In the genomic region with DNA sequence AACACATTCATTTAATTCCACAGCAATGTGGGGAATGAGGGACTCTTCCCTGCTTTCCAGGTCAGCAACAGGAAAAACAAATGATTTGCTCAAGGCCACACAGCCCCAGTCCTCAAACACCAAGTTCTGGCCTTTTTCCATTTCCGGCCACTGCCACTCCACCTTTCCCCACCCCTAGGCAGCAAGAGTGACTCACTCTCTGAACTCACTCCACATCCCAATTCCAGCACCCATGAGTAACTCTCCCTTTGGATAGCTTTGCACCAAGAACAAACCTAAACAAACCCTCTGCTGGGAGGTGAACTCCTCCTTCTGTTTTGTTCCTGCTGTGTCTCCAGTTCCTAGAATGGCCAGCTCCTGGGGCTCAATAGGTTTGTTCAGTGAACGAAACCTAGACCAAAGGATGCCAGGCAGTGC, we compare ENCODE assay signal across 11 cellular contexts. TPM values are rescaled to one million over a fixed set of nuclear protein-coding genes. Genes with fewer than 3 reads are reported as not detected.
DNase-seq lines count a peak whose midpoint lies in the region; ATAC-seq and TF ChIP-seq lines count a peak whose summit lies in the region.
"Had no signal": no experiment of that assay in that cellular context is flagged by ENCODE, and none has a peak within 500 bp of the region (broad histone marks: within the 10 kb centered on the region; RNA-seq: fewer than 3 reads in every experiment).

No MANE protein-coding gene starts in this region.

- H3K79me2 ChIP-seq in SK-N-SH (ENCODE audit: insufficient read depth), result no peaks in the 10 kb centered on the region

- H3K9me2 ChIP-seq in SK-N-SH, result no peaks in the 10 kb centered on the region

- POLR2A ChIA-PET in SK-N-SH (lab: Yijun Ruan, JAX), result no interaction called here
- POLR2A ChIA-PET in CD4-positive, alpha-beta T cell (lab: Charles Lee), result no interaction called here

- TF ChIP-seq EP300 in SK-N-SH (IDR thresholded peaks at IDR 0.05; ENCODE audit: borderline replicate concordance in 1 of 2, low read depth in 1 of 2, low read length in 1 of 2) (0 out of 4 replicates have a peak, but pooled peaks of 1 of the 2 experiments have one; percentile 33), sigmoid colon (IDR thresholded peaks at IDR 0.05) (no peak)

- no peak for TF ChIP-seq POLR2A in sigmoid colon (IDR thresholded peaks at IDR 0.05)

- no peaks in the 10 kb centered on the region for H3K36me3 ChIP-seq in SK-N-SH (replicated peaks in 1 of 2; ENCODE audit: control insufficient read depth in 1 of 2, insufficient read depth in 2 of 2, low read length in 1 of 2)
- H3K36me3 ChIP-seq in sigmoid colon, result no peaks in the 10 kb centered on the region
- no peaks in the 10 kb centered on the region for H3K36me3 ChIP-seq in WERI-Rb-1

- peak overlapping the region; percentile 42; the same call in 1 of the 2 replicates for H3K9ac ChIP-seq in SK-N-SH
- H3K9ac ChIP-seq: KMS-11 had no signal

- TF ChIP-seq CTCF in SK-N-SH (IDR thresholded peaks at IDR 0.05), result no peak
- TF ChIP-seq CTCF in sigmoid colon (IDR thresholded peaks at IDR 0.05), result no peak
- TF ChIP-seq CTCF in CD4-positive, alpha-beta T cell (IDR thresholded peaks at IDR 0.05), result no peak
- no peak for TF ChIP-seq CTCF in WERI-Rb-1 (IDR thresholded peaks at IDR 0.05; ENCODE audit: low read depth, low read length)

- H3K9me3 Mint-ChIP-seq in CD4-positive, alpha-beta T cell, result no peaks in the 10 kb centered on the region

- peaks cover 34% of the 10 kb centered on the region for H3K27me3 Mint-ChIP-seq in CD4-positive, alpha-beta T cell

- no peak for ATAC-seq in CD4-positive, alpha-beta T cell (ENCODE audit: poor library complexity)
- ATAC-seq in HG03108 (IDR thresholded peaks at IDR 0.05; ENCODE audit: unreplicated experiment), result no peak

- peak; percentile 97 for DNase-seq in EH (ENCODE audit: low read depth)
- DNase-seq in SK-N-SH, result no peak
- DNase-seq in foreskin melanocyte, result peak; percentile 21
- DNase-seq in sigmoid colon, result peak; percentile 84
- DNase-seq in CD4-positive, alpha-beta T cell, result no peak
- no peak for DNase-seq in WERI-Rb-1
- DNase-seq in DMS 273 treated with DMSO at 0.1 percent for 48 hours (lab: John Stamatoyannopoulos, UW), result no peak
- DNase-seq: activated T-cell treated with anti-CD3 and anti-CD28 coated beads for 4 hours, nucleus accumbens had no signal

- peaks cover 9% of the 10 kb centered on the region for H3K4me1 Mint-ChIP-seq in CD4-positive, alpha-beta T cell (ENCODE audit: low read depth)

- H3F3A ChIP-seq in SK-N-SH (replicated peaks; ENCODE audit: insufficient read depth), result peaks cover 21% of the 10 kb centered on the region

- H3K27ac Mint-ChIP-seq in CD4-positive, alpha-beta T cell, result no peak overlapping the region

- peak overlapping the region; percentile 62 for H3K4me2 ChIP-seq in SK-N-SH
- H3K4me2 ChIP-seq: KMS-11 had no signal

- peak overlapping the region; percentile 76 for H2AFZ ChIP-seq in SK-N-SH (ENCODE audit: low read depth)

- WGBS in SK-N-SH (ENCODE audit: low lambda C conversion rate), result 25% methylated on average over 2 of the region's 2 CpGs
- 44 to 67% methylated on average over 2 of the region's 2 CpGs for WGBS in sigmoid colon, 2 donors

- TF ChIP-seq RAD21 in SK-N-SH (IDR thresholded peaks at IDR 0.05; ENCODE audit: low read length), result no peak

- H3K9me3 ChIP-seq in SK-N-SH (no peaks in the 10 kb centered on the region), sigmoid colon (no peaks in the 10 kb centered on the region), WERI-Rb-1 (ENCODE audit: severe bottlenecking) (no peaks in the 10 kb centered on the region)
- H3K9me3 ChIP-seq in CD4-positive, alpha-beta T cell (ENCODE audit: control insufficient read depth, low read length), result no peaks in the 10 kb centered on the region

- CTCF ChIA-PET in SK-N-SH (lab: Yijun Ruan, JAX), result interaction anchor here (1.4 to 8.8 kb wide), 12 partner anchors 27 to 291 kb away, joined by 4 to 299 read pairs (median 20); a partner anchor contains a TSS
- CTCF ChIA-PET in CD4-positive, alpha-beta T cell (lab: Charles Lee), result interaction anchor here (1.3 to 2.5 kb wide), 2 partner anchors 56 to 84 kb away, joined by 3 to 27 read pairs; no protein-coding TSS in a partner anchor

- H3K4me1 ChIP-seq in SK-N-SH (ENCODE audit: control insufficient read depth in 1 of 2, insufficient read depth in 2 of 2, low read depth in 1 of 2, low read length in 1 of 2) (peaks cover 24 to 32% of the 10 kb centered on the region in 2 experiments; a peak in 3 of 4 replicates), sigmoid colon (peaks cover 0 to 35% (median 27%) of the 10 kb centered on the region in 4 donors)

- intact Hi-C loops in sigmoid colon (cut with DNase I), result no loop called here
- intact Hi-C loops in CD4-positive, alpha-beta T cell (cut with DNase I, micrococcal nuclease), result no loop called here

- H4K20me1 ChIP-seq in SK-N-SH (ENCODE audit: insufficient read depth), result no peaks in the 10 kb centered on the region

- no peak overlapping the region for H3K4me3 Mint-ChIP-seq in CD4-positive, alpha-beta T cell

- no peaks in the 10 kb centered on the region for H3K36me3 Mint-ChIP-seq in CD4-positive, alpha-beta T cell (ENCODE audit: low read depth)

- no peak overlapping the region for H3K4me3 ChIP-seq in SK-N-SH (ENCODE audit: low read depth in 2 of 2, low read length in 1 of 2)
- H3K4me3 ChIP-seq in sigmoid colon, result no peak overlapping the region
- H3K4me3 ChIP-seq in WERI-Rb-1 (ENCODE audit: low read depth, low read length), result no peak overlapping the region

- no peaks in the 10 kb centered on the region for H3K27me3 ChIP-seq in SK-N-SH (ENCODE audit: insufficient read depth)
- H3K27me3 ChIP-seq in sigmoid colon, result no peaks in the 10 kb centered on the region
- peaks cover 6% of the 10 kb centered on the region for H3K27me3 ChIP-seq in CD4-positive, alpha-beta T cell (ENCODE audit: control insufficient read depth, insufficient read depth, low read length)
- H3K27me3 ChIP-seq in WERI-Rb-1 (ENCODE audit: insufficient read depth, low read depth, severe bottlenecking), result no peaks in the 10 kb centered on the region

- H3K27ac ChIP-seq in SK-N-SH (ENCODE audit: low read depth in 2 of 2, low read length in 1 of 2) (peak overlapping the region in 1 of 2 experiments; percentile 88; a peak in 2 of 4 replicates), sigmoid colon (peak overlapping the region; percentile 84 to 93 (median 91)), WERI-Rb-1 (no peak overlapping the region)
- H3K27ac ChIP-seq in CD4-positive, alpha-beta T cell (ENCODE audit: low read depth, low read length), result no peak overlapping the region
- H3K27ac ChIP-seq: KMS-11 had no signal

TF ChIP-seq in SK-N-SH, 30 proteins besides CTCF, POLR2A, EP300 and RAD21:
- peak; percentile 89 for TF ChIP-seq JUND (IDR thresholded peaks at IDR 0.05)
- TF ChIP-seq SIN3A (IDR thresholded peaks at IDR 0.05; ENCODE audit: borderline replicate concordance, low read depth, low read length), result peak; percentile 35; the same call in 1 of the 2 replicates
- no peak for TF ChIP-seq FOXJ3 (CRISPR knock-in tag; IDR thresholded peaks at IDR 0.05)
- TF ChIP-seq RXRA (IDR thresholded peaks at IDR 0.05; ENCODE audit: borderline replicate concordance, low read depth), result peak; percentile 47; the same call in 1 of the 2 replicates
- TF ChIP-seq NFIC (IDR thresholded peaks at IDR 0.05; ENCODE audit: borderline replicate concordance), result peak; percentile 61; the same call in 1 of the 2 replicates
- no peak for TF ChIP-seq TEAD4 (IDR thresholded peaks at IDR 0.05; ENCODE audit: borderline replicate concordance, insufficient read depth)
- TF ChIP-seq RFX5 (IDR thresholded peaks at IDR 0.05; ENCODE audit: low read length), result no peak
- peak; percentile 93 for TF ChIP-seq FOSL2 (IDR thresholded peaks at IDR 0.05; ENCODE audit: borderline replicate concordance, low read depth)
- peak; percentile 20; the same call in 1 of the 2 replicates for TF ChIP-seq POLR2AphosphoS5 (IDR thresholded peaks at IDR 0.05; ENCODE audit: low read depth, low read length)
- TF ChIP-seq, protein P1, sequence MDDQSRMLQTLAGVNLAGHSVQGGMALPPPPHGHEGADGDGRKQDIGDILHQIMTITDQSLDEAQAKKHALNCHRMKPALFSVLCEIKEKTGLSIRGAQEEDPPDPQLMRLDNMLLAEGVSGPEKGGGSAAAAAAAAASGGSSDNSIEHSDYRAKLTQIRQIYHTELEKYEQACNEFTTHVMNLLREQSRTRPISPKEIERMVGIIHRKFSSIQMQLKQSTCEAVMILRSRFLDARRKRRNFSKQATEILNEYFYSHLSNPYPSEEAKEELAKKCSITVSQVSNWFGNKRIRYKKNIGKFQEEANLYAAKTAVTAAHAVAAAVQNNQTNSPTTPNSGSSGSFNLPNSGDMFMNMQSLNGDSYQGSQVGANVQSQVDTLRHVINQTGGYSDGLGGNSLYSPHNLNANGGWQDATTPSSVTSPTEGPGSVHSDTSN (IDR thresholded peaks at IDR 0.05), result no peak; the same call in 1 of the 2 replicates
- TF ChIP-seq, protein P2, sequence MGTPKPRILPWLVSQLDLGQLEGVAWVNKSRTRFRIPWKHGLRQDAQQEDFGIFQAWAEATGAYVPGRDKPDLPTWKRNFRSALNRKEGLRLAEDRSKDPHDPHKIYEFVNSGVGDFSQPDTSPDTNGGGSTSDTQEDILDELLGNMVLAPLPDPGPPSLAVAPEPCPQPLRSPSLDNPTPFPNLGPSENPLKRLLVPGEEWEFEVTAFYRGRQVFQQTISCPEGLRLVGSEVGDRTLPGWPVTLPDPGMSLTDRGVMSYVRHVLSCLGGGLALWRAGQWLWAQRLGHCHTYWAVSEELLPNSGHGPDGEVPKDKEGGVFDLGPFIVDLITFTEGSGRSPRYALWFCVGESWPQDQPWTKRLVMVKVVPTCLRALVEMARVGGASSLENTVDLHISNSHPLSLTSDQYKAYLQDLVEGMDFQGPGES (IDR thresholded peaks at IDR 0.05; ENCODE audit: low read depth, low read length), result no peak
- TF ChIP-seq, protein P3, sequence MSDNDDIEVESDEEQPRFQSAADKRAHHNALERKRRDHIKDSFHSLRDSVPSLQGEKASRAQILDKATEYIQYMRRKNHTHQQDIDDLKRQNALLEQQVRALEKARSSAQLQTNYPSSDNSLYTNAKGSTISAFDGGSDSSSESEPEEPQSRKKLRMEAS (IDR thresholded peaks at IDR 0.05; ENCODE audit: low read depth), result 0 out of 2 replicates have a peak, but pooled peaks have one; percentile 32
- TF ChIP-seq ELF1 (IDR thresholded peaks at IDR 0.05), result peak; percentile 44; the same call in 1 of the 2 replicates
- TF ChIP-seq TCF12 (IDR thresholded peaks at IDR 0.05), result peak; percentile 63; the same call in 1 of the 2 replicates

RNA-seq across cellular contexts. Expression of a gene that starts 30.4 kb away (rescaled TPM):
- 0.15 and 0.20 TPM in 2 replicates for polyA plus RNA-seq in SK-N-SH (2012; rRNA removed)
- 0.10 and 0.13 TPM in 2 replicates for polyA plus RNA-seq in SK-N-SH (2012; cell fraction: cytosol; rRNA removed)
- polyA plus RNA-seq in SK-N-SH (2012; cell fraction: nucleus; rRNA removed), result 0.27 and 0.68 TPM in 2 replicates
- total RNA-seq in sigmoid colon, result 1 to 10 TPM in 1 of 4 donors, under 1 TPM in 1, not detected in 2; 0.99 to 2.5 TPM
- polyA plus RNA-seq in sigmoid colon, result 100 to 1,000 TPM in 1 of 3 donors, 10 to 100 TPM in 2; 61.3 to 146 (median 93.6) TPM
- not detected for total RNA-seq in CD4-positive, alpha-beta T cell

Comparison
In these comparisons a context has a peak if more than half of its experiments do, and no peak if none do; other contexts are left out.
1. DNase-seq: peak in EH (single experiment), foreskin melanocyte (single experiment) and sigmoid colon (single experiment); none in SK-N-SH (single experiment), CD4-positive, alpha-beta T cell (0 of 10), WERI-Rb-1 (single experiment) and DMS 273 treated with DMSO at 0.1 percent for 48 hours (single experiment).
2. H3K27ac ChIP-seq: peak in sigmoid colon (4 of 4); none in CD4-positive, alpha-beta T cell (single experiment) and WERI-Rb-1 (single experiment).